Comparison of ENCODE assay signal across 10 cellular contexts in the genomic region with DNA sequence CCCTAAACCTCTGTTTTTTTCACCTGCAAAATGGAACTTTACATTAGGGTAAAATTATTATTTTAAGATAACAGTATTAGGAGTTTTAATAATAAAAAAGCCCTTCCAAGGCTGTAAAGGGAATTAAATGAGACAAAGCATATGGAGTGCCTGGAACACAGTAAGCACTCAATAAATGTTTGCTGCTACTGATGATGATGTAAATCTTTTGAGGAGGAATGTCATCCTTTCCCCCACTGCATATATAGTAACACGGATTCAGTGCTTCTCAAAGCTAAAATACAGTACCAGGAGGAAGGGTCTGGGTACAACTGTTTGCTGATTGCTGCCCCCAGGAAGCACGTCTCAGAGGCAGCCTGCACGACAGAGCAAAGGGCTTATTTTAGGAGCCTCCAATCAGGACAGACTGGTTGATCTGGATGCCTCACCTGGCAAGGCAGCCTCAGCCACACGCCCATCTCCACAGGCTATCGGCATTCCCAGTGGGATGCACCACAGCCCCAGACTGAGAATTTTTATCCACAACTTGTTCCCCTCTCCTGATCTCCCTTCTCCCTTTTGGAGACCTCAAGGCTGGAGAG.
A peak's percentile ranks its signal among the peaks of the same experiment; 100 is the strongest.
DNase-seq lines count a peak whose midpoint lies in the region; ATAC-seq, FAIRE-seq and TF ChIP-seq lines count a peak whose summit lies in the region.
"Had no signal": no experiment of that assay in that cellular context is flagged by ENCODE, and none has a peak within 500 bp of the region (broad histone marks: within the 10 kb centered on the region; RNA-seq: fewer than 3 reads in every experiment).

No MANE protein-coding gene starts in this region.

- CTCF ChIA-PET in Calu3 (lab: Charles Lee) = interaction anchor here (1.1 kb wide), 1 partner anchor 65 kb away, joined by 8 read pairs; a partner anchor contains a TSS
- CTCF ChIA-PET in PC-9 (lab: Charles Lee) = interaction anchor here (0.7 to 1.0 kb wide), 2 partner anchors 49 to 217 kb away, joined by 3 read pairs; no protein-coding TSS in a partner anchor

- H3K9me3 ChIP-seq in PC-9 (ENCODE audit: insufficient read depth, low read depth) (no peaks in the 10 kb centered on the region), gastroesophageal sphincter (no peaks in the 10 kb centered on the region), psoas muscle (no peaks in the 10 kb centered on the region)

- H3K27ac Mint-ChIP-seq in Calu3 (ENCODE audit: unreplicated experiment) = peak overlapping the region; percentile 97
- H3K27ac Mint-ChIP-seq: activated B cell treated with CpG ODN at 0.5 μM for 24 hours had no signal

- peaks cover 91% of the 10 kb centered on the region for H3K4me1 Mint-ChIP-seq in Calu3 (ENCODE audit: low read depth, unreplicated experiment)
- H3K4me1 Mint-ChIP-seq: activated B cell treated with CpG ODN at 0.5 μM for 24 hours had no signal

- 23 to 40% methylated on average over 1 to 5 of the region's 5 CpGs for WGBS in gastroesophageal sphincter (ENCODE audit: low coverage in 1 of 2), 2 donors
- 58 to 82% (median 63%) methylated on average over 5 of the region's 5 CpGs for WGBS in psoas muscle, 3 donors

- intact Hi-C loops in Calu3 (cut with micrococcal nuclease; ENCODE audit: unreplicated experiment) (loop anchor here (2.0 to 5.0 kb wide), 2 partner anchors 37 to 67 kb away; no protein-coding TSS in a partner anchor), PC-9 (cut with micrococcal nuclease; ENCODE audit: unreplicated experiment) (loop anchor here (1.0 to 10.0 kb wide), 4 partner anchors 13 to 375 kb away; no protein-coding TSS in a partner anchor), psoas muscle (cut with DNase I) (no loop called here)

- no peaks in the 10 kb centered on the region for H3K27me3 ChIP-seq in PC-9 (ENCODE audit: insufficient read depth, low read depth)
- no peaks in the 10 kb centered on the region for H3K27me3 ChIP-seq in gastroesophageal sphincter
- no peaks in the 10 kb centered on the region for H3K27me3 ChIP-seq in psoas muscle (ENCODE audit: insufficient read depth in 3 of 3, low read length in 2 of 3)

- no peaks in the 10 kb centered on the region for H3K9me3 Mint-ChIP-seq in Calu3 (ENCODE audit: low read depth, unreplicated experiment)
- H3K9me3 Mint-ChIP-seq: activated B cell treated with CpG ODN at 0.5 μM for 24 hours had no signal

- no peaks in the 10 kb centered on the region for H3K9me2 ChIP-seq in PC-9 (ENCODE audit: insufficient read depth)

- H3K27ac ChIP-seq in PC-9 = peak overlapping the region; percentile 91
- H3K27ac ChIP-seq in gastroesophageal sphincter = peak overlapping the region; percentile 73 to 89 (median 89)
- peak overlapping the region; percentile 37 for H3K27ac ChIP-seq in psoas muscle

- H3K4me1 ChIP-seq in PC-9 (replicated peaks; ENCODE audit: insufficient read depth) (peaks cover 58% of the 10 kb centered on the region), gastroesophageal sphincter (peaks cover 30 to 93% (median 31%) of the 10 kb centered on the region in 3 donors), psoas muscle (peaks cover 45% of the 10 kb centered on the region)

- peaks cover 36% of the 10 kb centered on the region for H3F3A ChIP-seq in PC-9 (ENCODE audit: insufficient read depth, low read depth)

- peaks cover 27% of the 10 kb centered on the region for H3K79me2 ChIP-seq in PC-9 (ENCODE audit: low read depth)

- peak overlapping the region; percentile 3; the same call in 1 of the 2 replicates for H2AFZ ChIP-seq in PC-9

- BruUV-seq in Calu3 (replicated peaks; lab: Mats Ljungman, UMichigan) (TSS peak; percentile 86), PC-9 (replicated peaks; lab: Mats Ljungman, UMichigan) (TSS peak; percentile 74)

- POLR2A ChIA-PET in PC-9 (lab: Charles Lee; ENCODE audit: unreplicated experiment) = interaction anchor here (0.5 to 0.6 kb wide), 2 partner anchors 171 to 209 kb away, joined by 3 read pairs; no protein-coding TSS in a partner anchor

- peak overlapping the region; percentile 54 for H3K4me3 Mint-ChIP-seq in Calu3 (ENCODE audit: low read depth, unreplicated experiment)
- H3K4me3 Mint-ChIP-seq: activated B cell treated with CpG ODN at 0.5 μM for 24 hours had no signal

- TF ChIP-seq CTCF in Calu3 (IDR thresholded peaks at IDR 0.05; ENCODE audit: unreplicated experiment) (no peak), PC-9 (conservative IDR thresholded peaks at IDR 0.05) (no peak), gastroesophageal sphincter (IDR thresholded peaks at IDR 0.05) (no peak), psoas muscle (IDR thresholded peaks at IDR 0.05) (no peak)

- H3K36me3 Mint-ChIP-seq in Calu3 (ENCODE audit: insufficient read depth, unreplicated experiment) = peaks cover 14% of the 10 kb centered on the region

- peak overlapping the region; percentile 68 for H3K4me2 ChIP-seq in PC-9

- DNase-seq in Calu3 (peak; percentile 61), PC-9 (no peak), psoas muscle (no peak), dedifferentiated amniotic fluid mesenchymal stem cell (ENCODE audit: extremely low spot score) (no peak), HTR-8/SVneo (ENCODE audit: insufficient read length, low spot score) (no peak), cerebellar cortex (ENCODE audit: low spot score) (no peak)
- DNase-seq: activated B cell treated with CpG ODN at 0.5 μM for 24 hours; central memory CD4-positive, alpha-beta T cell had no signal

- H3K27me3 Mint-ChIP-seq in Calu3 (ENCODE audit: unreplicated experiment) = no peaks in the 10 kb centered on the region

- ATAC-seq in gastroesophageal sphincter (peak; percentile 8), psoas muscle (peak in 1 of 4 donors; percentile 23), GM21526 (IDR thresholded peaks at IDR 0.05; ENCODE audit: low FRiP score, unreplicated experiment) (no peak)

- H4K20me1 ChIP-seq in PC-9 (ENCODE audit: insufficient read depth) = no peaks in the 10 kb centered on the region

- H3K36me3 ChIP-seq in PC-9 (ENCODE audit: low read depth) = 0 out of 2 replicates have a peak, but pooled peaks cover 9% of the 10 kb centered on the region
- no peaks in the 10 kb centered on the region for H3K36me3 ChIP-seq in gastroesophageal sphincter
- no peaks in the 10 kb centered on the region for H3K36me3 ChIP-seq in psoas muscle (ENCODE audit: insufficient read depth in 1 of 2, low read depth in 1 of 2)

- peak overlapping the region; percentile 42; the same call in 1 of the 2 replicates for H3K4me3 ChIP-seq in PC-9
- peak overlapping the region in 1 of 2 donors; percentile 23 for H3K4me3 ChIP-seq in gastroesophageal sphincter
- H3K4me3 ChIP-seq in psoas muscle = no peak overlapping the region

- no peak for FAIRE-seq in HTR-8/SVneo (lab: Jason Lieb, UNC)

- TF ChIP-seq POLR2A in gastroesophageal sphincter (IDR thresholded peaks at IDR 0.05) = peak in 1 of 2 donors; percentile 19

- TF ChIP-seq EP300 in gastroesophageal sphincter (IDR thresholded peaks at IDR 0.05) = no peak

Comparison
In these comparisons a context has a peak if more than half of its experiments do, and no peak if none do; other contexts are left out.
1. H3K27ac ChIP-seq: peak in every context shown above with its lines; median percentile 91 in PC-9; 89 in gastroesophageal sphincter; 37 in psoas muscle.
2. intact Hi-C loops: an anchor here in Calu3 (2.0 to 5.0 kb wide) and PC-9 (1.0 to 10.0 kb wide); none called in psoas muscle.